ENCODE assay signal across 8 cellular contexts in the genomic region with DNA sequence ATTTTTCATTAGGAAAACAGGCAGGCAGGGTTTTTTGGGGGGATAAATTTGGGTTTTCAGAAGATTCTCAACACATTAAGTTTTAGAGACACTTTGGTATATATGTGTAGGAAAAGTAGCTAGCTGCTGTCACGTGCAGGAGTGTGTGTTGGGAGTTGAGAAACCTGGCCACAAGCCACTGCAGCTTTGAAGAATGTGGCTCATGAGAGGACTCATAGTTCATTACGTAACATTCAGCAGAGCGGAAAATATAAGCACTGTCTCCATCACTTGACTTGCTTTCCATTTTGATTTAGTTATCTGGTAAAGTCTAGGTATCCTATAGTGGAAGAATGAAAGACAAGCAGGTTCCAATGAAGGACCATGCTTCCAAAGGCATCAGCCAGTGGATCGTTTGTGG.
DNase-seq lines count a peak whose midpoint lies in the region; ATAC-seq and TF ChIP-seq lines count a peak whose summit lies in the region.

No MANE protein-coding gene starts in this region.

- peak; percentile 43 for DNase-seq in GM04504 (ENCODE audit: low read depth)
- DNase-seq in amniotic epithelial cell (ENCODE audit: low read depth) = peak; percentile 87
- peak; percentile 66 for DNase-seq in left kidney (ENCODE audit: low read depth, low spot score)
- DNase-seq in germinal center (ENCODE audit: low spot score) = no peak

- H2AFZ ChIP-seq in Loucy (ENCODE audit: low read length) = no peak overlapping the region

- no peaks in the 10 kb centered on the region for H3K9me2 ChIP-seq in Loucy (replicated peaks; ENCODE audit: low read depth, low read length)

- peaks cover 62% of the 10 kb centered on the region for H3K4me1 ChIP-seq in Loucy (ENCODE audit: insufficient read depth, low read length, poor library complexity, severe bottlenecking)

- no peaks in the 10 kb centered on the region for H4K20me1 ChIP-seq in Loucy (ENCODE audit: insufficient read depth, low read length, poor library complexity, severe bottlenecking)

- no peak for TF ChIP-seq CTCF in Loucy (conservative IDR thresholded peaks at IDR 0.05; ENCODE audit: low read length)

- no peaks in the 10 kb centered on the region for H3K27me3 ChIP-seq in Loucy (ENCODE audit: insufficient read depth, low read length, poor library complexity, severe bottlenecking)

- no peaks in the 10 kb centered on the region for H3K36me3 Mint-ChIP-seq in stimulated activated naive CD8-positive, alpha-beta T cell treated with anti-CD3 and anti-CD28 coated beads, Interleukin-15, Interleukin-2, amounts not matched to agents 100 ng/mL and 50 ng/mL, for 24 hours (ENCODE audit: low read depth)

- H3K9me3 ChIP-seq in Loucy (ENCODE audit: insufficient read depth, low read depth, low read length) = no peaks in the 10 kb centered on the region

- ATAC-seq in GM18502 (IDR thresholded peaks at IDR 0.05; ENCODE audit: poor library complexity, unreplicated experiment) (no peak), HG02588 (IDR thresholded peaks at IDR 0.05; ENCODE audit: unreplicated experiment) (no peak)

- H3K4me3 ChIP-seq in Loucy (ENCODE audit: low read length, poor library complexity, severe bottlenecking) = no peak overlapping the region

- no peaks in the 10 kb centered on the region for H3K36me3 ChIP-seq in Loucy (ENCODE audit: insufficient read depth, low read length)

- peak overlapping the region; percentile 28 for H3K4me2 ChIP-seq in Loucy (ENCODE audit: low read depth, low read length, poor library complexity, severe bottlenecking)

- no peak overlapping the region for H3K9ac ChIP-seq in Loucy (ENCODE audit: low read depth, low read length, poor library complexity, severe bottlenecking)

- no peaks in the 10 kb centered on the region for H3F3A ChIP-seq in Loucy (ENCODE audit: low read depth)

- peaks cover 54% of the 10 kb centered on the region for H3K4me1 Mint-ChIP-seq in stimulated activated naive CD8-positive, alpha-beta T cell treated with anti-CD3 and anti-CD28 coated beads, Interleukin-15, Interleukin-2, amounts not matched to agents 100 ng/mL and 50 ng/mL, for 24 hours (ENCODE audit: low read depth)

- H3K9me3 Mint-ChIP-seq in stimulated activated naive CD8-positive, alpha-beta T cell treated with anti-CD3 and anti-CD28 coated beads, Interleukin-15, Interleukin-2, amounts not matched to agents 100 ng/mL and 50 ng/mL, for 24 hours = no peaks in the 10 kb centered on the region

- peak overlapping the region; percentile 17 for H3K27ac Mint-ChIP-seq in stimulated activated naive CD8-positive, alpha-beta T cell treated with anti-CD3 and anti-CD28 coated beads, Interleukin-15, Interleukin-2, amounts not matched to agents 100 ng/mL and 50 ng/mL, for 24 hours

- H3K27me3 Mint-ChIP-seq in stimulated activated naive CD8-positive, alpha-beta T cell treated with anti-CD3 and anti-CD28 coated beads, Interleukin-15, Interleukin-2, amounts not matched to agents 100 ng/mL and 50 ng/mL, for 24 hours = no peaks in the 10 kb centered on the region

- H3K4me3 Mint-ChIP-seq in stimulated activated naive CD8-positive, alpha-beta T cell treated with anti-CD3 and anti-CD28 coated beads, Interleukin-15, Interleukin-2, amounts not matched to agents 100 ng/mL and 50 ng/mL, for 24 hours = peak overlapping the region; percentile 47

- H3K79me2 ChIP-seq in Loucy (ENCODE audit: insufficient read depth, low read length) = peaks cover 6% of the 10 kb centered on the region; the same call in 1 of the 2 replicates
